In genomic region chr11:5684627-5685362, GRCh38 we compare ENCODE assay signal across 8 cellular contexts. TPM values are rescaled to one million over a fixed set of nuclear protein-coding genes. Genes with fewer than 3 reads are reported as not detected.
DNase-seq lines count a peak whose midpoint lies in the region; ATAC-seq and TF ChIP-seq lines count a peak whose summit lies in the region.

TRIM5 (minus strand) TSS chr11:5685074; CDS start chr11:5680177, 4,897 bp downstream.

- H3K27me3 ChIP-seq in Karpas-422 (ENCODE audit: low read length) = no peaks in the 10 kb centered on the region

- peak within 1 kb of the TSS; percentile 91 for H3K4me2 ChIP-seq in Karpas-422 (ENCODE audit: low read depth, low read length, poor library complexity, severe bottlenecking)

- H3K27me3 Mint-ChIP-seq in activated B cell treated with CpG ODN at 0.5 μM for 24 hours = no peaks in the 10 kb centered on the region

- CTCF ChIA-PET in activated B cell treated with CpG ODN at 0.5 μM for 24 hours (lab: Charles Lee) = interaction anchor here (0.7 to 4.3 kb wide), 18 partner anchors 10 to 667 kb away, joined by 3 to 52 read pairs (median 5); partner anchors contain the start of genes OR52N2 and TRIM34

- H3K9me3 ChIP-seq in ES-I3 (ENCODE audit: control insufficient read depth, insufficient read depth, low read length) (no peaks in the 10 kb centered on the region; the same call in 1 of the 2 replicates), Karpas-422 (ENCODE audit: low read length) (no peaks in the 10 kb centered on the region)

- H3K9me3 Mint-ChIP-seq in activated B cell treated with CpG ODN at 0.5 μM for 24 hours = no peaks in the 10 kb centered on the region

- H3K9me2 ChIP-seq in Karpas-422 (replicated peaks; ENCODE audit: insufficient read depth, low read length) = no peaks in the 10 kb centered on the region

- ATAC-seq in GM21825 (IDR thresholded peaks at IDR 0.05; ENCODE audit: unreplicated experiment) (peak; percentile 73), activated B cell treated with CpG ODN at 0.5 μM for 24 hours (ENCODE audit: low read depth) (peak; percentile 77)

- peak within 1 kb of the TSS; percentile 88 for H2AFZ ChIP-seq in Karpas-422 (ENCODE audit: low read length)

- H3K4me3 Mint-ChIP-seq in activated B cell treated with CpG ODN at 0.5 μM for 24 hours = peak within 1 kb of the TSS; percentile 93

- H4K20me1 ChIP-seq in Karpas-422 (ENCODE audit: insufficient read depth, low read depth, low read length) = no peaks in the 10 kb centered on the region

- peak within 1 kb of the TSS; percentile 80 for H3K9ac ChIP-seq in ES-I3 (ENCODE audit: low read depth, low read length)
- H3K9ac ChIP-seq in Karpas-422 (ENCODE audit: low read length) = peak within 1 kb of the TSS; percentile 74

- DNase-seq in Karpas-422 = peak; percentile 89
- DNase-seq in activated B cell treated with CpG ODN at 0.5 μM for 24 hours = peak; percentile 58
- DNase-seq in central memory CD4-positive, alpha-beta T cell = peak; percentile 82
- DNase-seq in islet precursor cell = peak; percentile 98
- DNase-seq in stimulated activated CD4-positive, alpha-beta T cell treated with anti-CD3 and anti-CD28 coated beads, Interleukin-15, amount 100 ng/mL, for 1 hour (ENCODE audit: low read depth in 1 of 2, low spot score in 1 of 2) = peak; percentile 50 to 54
- DNase-seq in DMS79 treated with DMSO at 0.1 percent for 48 hours (lab: John Stamatoyannopoulos, UW) = no peak

- peak within 1 kb of the TSS; percentile 74 for H3K4me3 ChIP-seq in Karpas-422 (ENCODE audit: low read length)

- H3K36me3 ChIP-seq in ES-I3 (ENCODE audit: insufficient read depth, low read length) (no peaks in the 10 kb centered on the region), Karpas-422 (ENCODE audit: insufficient read depth, low read length) (no peaks in the 10 kb centered on the region)

- peak within 1 kb of the TSS; percentile 93 for H3K27ac Mint-ChIP-seq in activated B cell treated with CpG ODN at 0.5 μM for 24 hours

- peaks cover 20% of the 10 kb centered on the region for H3K79me2 ChIP-seq in Karpas-422 (ENCODE audit: low read length)

- POLR2A ChIA-PET in activated B cell treated with CpG ODN at 0.5 μM for 24 hours (lab: Charles Lee) = interaction anchor here (0.6 to 3.6 kb wide), 10 partner anchors 11 to 731 kb away, joined by 3 to 36 read pairs (median 6); no protein-coding TSS in a partner anchor

- intact Hi-C loops in activated B cell treated with CpG ODN at 0.5 μM for 24 hours (cut with micrococcal nuclease) = loop anchor here (1.0 to 5.0 kb wide), 9 partner anchors 16 to 928 kb away; partner anchors contain the start of genes OR52N2, TAF10 and TRIM34

- TF ChIP-seq CTCF in activated B cell treated with CpG ODN at 0.5 μM for 24 hours (IDR thresholded peaks at IDR 0.05) = no peak

- peaks cover 54% of the 10 kb centered on the region for H3K4me1 Mint-ChIP-seq in activated B cell treated with CpG ODN at 0.5 μM for 24 hours

- peak within 1 kb of the TSS; percentile 72 for H3K27ac ChIP-seq in Karpas-422 (ENCODE audit: low read length)

- peaks cover 31% of the 10 kb centered on the region for H3K36me3 Mint-ChIP-seq in activated B cell treated with CpG ODN at 0.5 μM for 24 hours (ENCODE audit: low read depth)

- H3K4me1 ChIP-seq in ES-I3 (ENCODE audit: insufficient read depth, low read length) (peaks cover 5% of the 10 kb centered on the region), Karpas-422 (ENCODE audit: low read length) (peaks cover 19% of the 10 kb centered on the region)

RNA-seq across cellular contexts. Expression of gene TRIM5, which starts in this region (rescaled TPM):
- total RNA-seq in Karpas-422 (2014; rRNA removed; shearing (Covaris generic); ENCODE audit: low replicate concordance) = 26.1 and 31.4 TPM in 2 replicates
- 34.3 and 36.3 TPM in 2 replicates for total RNA-seq in activated B cell treated with CpG ODN at 0.5 μM for 24 hours
